In genomic region chr15:96657096-96657495, GRCh38 we compare ENCODE assay signal across 22 cellular contexts.
DNase-seq lines count a peak whose midpoint lies in the region; ATAC-seq and TF ChIP-seq lines count a peak whose summit lies in the region.
"Had no signal": no experiment of that assay in that cellular context is flagged by ENCODE, and none has a peak within 500 bp of the region (broad histone marks: within the 10 kb centered on the region; RNA-seq: fewer than 3 reads in every experiment).

No MANE protein-coding gene starts in this region.

- H3K14ac ChIP-seq in H9 (ENCODE audit: insufficient read depth, low read length): no peak overlapping the region

- no peak overlapping the region for H3K9ac ChIP-seq in H9 (ENCODE audit: extremely low read depth, insufficient read length, low read length)
- H3K9ac ChIP-seq: GM23248 had no signal

- H3K79me1 ChIP-seq in H9 (ENCODE audit: insufficient read depth, low read depth, low read length, poor library complexity, severe bottlenecking): no peaks in the 10 kb centered on the region

- no peak overlapping the region for H4K8ac ChIP-seq in H9 (replicated peaks; ENCODE audit: insufficient read length, low read depth, low read length)

- H3K27me3 ChIP-seq in H9 (ENCODE audit: insufficient read depth, low read length): no peaks in the 10 kb centered on the region

- no peaks in the 10 kb centered on the region for H3K23me2 ChIP-seq in H9 (ENCODE audit: insufficient read length, low read depth, low read length, poor library complexity, severe bottlenecking)

- H2BK120ac ChIP-seq in H9 (ENCODE audit: low read depth, low read length, poor library complexity, severe bottlenecking): no peak overlapping the region

- no peak overlapping the region for H3K18ac ChIP-seq in H9 (ENCODE audit: insufficient read length, low read depth, low read length)

- TF ChIP-seq CTCF in H9 (conservative IDR thresholded peaks at IDR 0.05) (peak; percentile 49), epithelial cell of proximal tubule (conservative IDR thresholded peaks at IDR 0.05; ENCODE audit: low read depth, low read length) (peak; percentile 7)

- H3K4me1 Mint-ChIP-seq in H9: no peaks in the 10 kb centered on the region
- H3K4me1 Mint-ChIP-seq: CD8-positive, alpha-beta memory T cell had no signal

- no peak overlapping the region for H3K23ac ChIP-seq in H9 (ENCODE audit: insufficient read length, low read depth, low read length)

- H3K27me3 Mint-ChIP-seq in H9 (ENCODE audit: low read depth): peaks cover 1% of the 10 kb centered on the region
- H3K27me3 Mint-ChIP-seq: CD8-positive, alpha-beta memory T cell had no signal

- H2AFZ ChIP-seq in H9 (ENCODE audit: low read length): no peak overlapping the region
- H2AFZ ChIP-seq: GM23248 had no signal

- H3K4me1 ChIP-seq in H9 (ENCODE audit: insufficient read depth, low read length): no peaks in the 10 kb centered on the region

- no peaks in the 10 kb centered on the region for H3K79me2 ChIP-seq in H9 (ENCODE audit: insufficient read depth, low read length)

- H4K91ac ChIP-seq in H9 (ENCODE audit: insufficient read length, low read depth, low read length): no peak overlapping the region

- H2BK5ac ChIP-seq in H9 (ENCODE audit: insufficient read length, low read length): no peak overlapping the region

- no peak overlapping the region for H3K56ac ChIP-seq in H9 (ENCODE audit: insufficient read length, low read depth, low read length)

- WGBS in H9 (ENCODE audit: extremely low coverage, insufficient read length, low lambda C conversion rate): no CpG with 5 or more reads among the region's 1 CpG

- no peaks in the 10 kb centered on the region; a peak in 1 of 7 replicates for H3K36me3 Mint-ChIP-seq in H9 (ENCODE audit: insufficient read depth in 1 of 3, low read depth in 3 of 3)
- H3K36me3 Mint-ChIP-seq: CD8-positive, alpha-beta memory T cell had no signal

- no peak overlapping the region for H3K4me3 Mint-ChIP-seq in H9
- H3K4me3 Mint-ChIP-seq: CD8-positive, alpha-beta memory T cell; HFFc6 had no signal

- H3K9me3 Mint-ChIP-seq in H9: peaks cover 0 to 3% of the 10 kb centered on the region in 2 experiments; a peak in 1 of 5 replicates

- intact Hi-C loops in cardiac septum (cut with DNase I): no loop called here

- H4K20me1 ChIP-seq in H9 (ENCODE audit: control insufficient read depth, insufficient read depth, insufficient read length): no peaks in the 10 kb centered on the region

- no peak overlapping the region for H3K27ac ChIP-seq in H9 (ENCODE audit: insufficient read length, low read depth, low read length)
- H3K27ac ChIP-seq: GM23248 had no signal

- H3K4ac ChIP-seq in H9 (ENCODE audit: low read depth, low read length): no peak overlapping the region

- no peak overlapping the region for H2BK15ac ChIP-seq in H9 (ENCODE audit: low read depth, low read length)

- H2BK12ac ChIP-seq in H9 (ENCODE audit: insufficient read length, low read depth, low read length): no peak overlapping the region

- no peak overlapping the region for H3K4me3 ChIP-seq in epithelial cell of proximal tubule (ENCODE audit: low read depth, low read length)
- H3K4me3 ChIP-seq: GM23248 had no signal

- no peak overlapping the region for H3T11ph ChIP-seq in H9 (ENCODE audit: low read length)

- H3K27ac Mint-ChIP-seq in H9: no peak overlapping the region
- H3K27ac Mint-ChIP-seq: CD8-positive, alpha-beta memory T cell; HFFc6 had no signal

- ATAC-seq in GM21786 (IDR thresholded peaks at IDR 0.05; ENCODE audit: unreplicated experiment): no peak
- ATAC-seq: Panc1, SK-N-SH treated with all-trans-retinoic acid at 6 μM for 48 hours had no signal

- DNase-seq in H9 (no peak), OCI-M1 (lab: John Stamatoyannopoulos, UW) (peak; percentile 12), epithelial cell of proximal tubule (ENCODE audit: low read depth) (no peak), cardiac septum (ENCODE audit: low spot score) (no peak), AG20443 (ENCODE audit: low spot score) (no peak), DMS53 treated with DMSO at 0.1 percent for 48 hours (lab: John Stamatoyannopoulos, UW; ENCODE audit: unreplicated experiment) (no peak)
- DNase-seq: AML-193; C1 segment of cervical spinal cord; CD8-positive, alpha-beta memory T cell; DMS53; EL; GM23248; HFFc6; Kasumi-1; NCI-H1092 treated with DMSO at 0.1 percent for 48 hours; NCI-H1436 treated with DMSO at 0.1 percent for 48 hours; NCI-H1930; NCI-H2227 treated with DMSO at 0.1 percent for 48 hours; NCI-H510A had no signal

- no peak overlapping the region for H2AK5ac ChIP-seq in H9 (ENCODE audit: insufficient read length, low read length)

- H4K5ac ChIP-seq in H9 (ENCODE audit: insufficient read length, low read depth, low read length): no peak overlapping the region

- no peak overlapping the region for H3K4me2 ChIP-seq in H9 (ENCODE audit: insufficient read depth, insufficient read length, low read length)

- no peak overlapping the region for H2BK20ac ChIP-seq in H9 (ENCODE audit: low read depth, low read length, poor library complexity, severe bottlenecking)

- H3K9me3 ChIP-seq in H9 (ENCODE audit: control insufficient read depth, low read depth, low read length): no peaks in the 10 kb centered on the region
